17 cellular contexts compared by ENCODE assay signal in the genomic region with DNA sequence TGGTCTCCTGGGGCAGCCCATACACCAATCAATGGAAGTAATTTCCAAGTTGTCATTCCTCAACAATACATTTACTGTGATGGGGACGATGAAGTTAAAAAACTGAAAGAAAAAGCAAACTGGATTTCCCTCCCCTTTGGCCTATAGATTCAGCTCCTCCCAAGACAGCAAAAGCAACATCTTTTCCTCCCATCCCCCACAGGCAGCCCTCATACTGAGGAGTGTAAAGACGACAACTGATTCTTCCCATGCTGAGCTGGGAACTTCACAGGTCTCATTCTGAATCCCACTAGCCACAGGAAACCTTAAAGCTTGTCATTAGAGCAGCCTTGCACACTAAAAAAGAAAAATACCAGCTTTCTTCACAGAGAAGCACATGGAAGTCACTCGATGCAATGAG. TPM values are rescaled to one million over a fixed set of nuclear protein-coding genes. Genes with fewer than 3 reads are reported as not detected.
A peak's percentile ranks its signal among the peaks of the same experiment; 100 is the strongest.
DNase-seq lines count a peak whose midpoint lies in the region; ATAC-seq and TF ChIP-seq lines count a peak whose summit lies in the region.
"Had no signal": no experiment of that assay in that cellular context is flagged by ENCODE, and none has a peak within 500 bp of the region (broad histone marks: within the 10 kb centered on the region; RNA-seq: fewer than 3 reads in every experiment).

No MANE protein-coding gene starts in this region.

- no peak overlapping the region for H2AFZ ChIP-seq in PC-3 (ENCODE audit: low read length)

- no peaks in the 10 kb centered on the region for H3K27me3 ChIP-seq in PC-3 (ENCODE audit: low read length)
- H3K27me3 ChIP-seq: cardiac muscle cell, dorsolateral prefrontal cortex, gastrocnemius medialis, Peyer's patch, SJSA1, testis had no signal

- H4K20me1 ChIP-seq in PC-3 (ENCODE audit: low read length) = no peaks in the 10 kb centered on the region

- no peak overlapping the region for H3K4me3 Mint-ChIP-seq in stimulated activated naive CD8-positive, alpha-beta T cell treated with anti-CD3 and anti-CD28 coated beads, Interleukin-15, Interleukin-2, amounts not matched to agents 100 ng/mL and 50 ng/mL, for 24 hours
- H3K4me3 Mint-ChIP-seq in immature natural killer cell = no peak overlapping the region

- H3K9me3 Mint-ChIP-seq in stimulated activated naive CD8-positive, alpha-beta T cell treated with anti-CD3 and anti-CD28 coated beads, Interleukin-15, Interleukin-2, amounts not matched to agents 100 ng/mL and 50 ng/mL, for 24 hours = no peaks in the 10 kb centered on the region
- no peaks in the 10 kb centered on the region for H3K9me3 Mint-ChIP-seq in immature natural killer cell

- H3F3A ChIP-seq in PC-3 (ENCODE audit: low read length, unreplicated experiment) = no peaks in the 10 kb centered on the region

- ATAC-seq in stimulated activated naive CD8-positive, alpha-beta T cell treated with anti-CD3 and anti-CD28 coated beads, Interleukin-15, Interleukin-2, amounts not matched to agents 100 U/mL and 50 U/mL, for 24 hours = no peak
- ATAC-seq in PC-3 = no peak
- no peak for ATAC-seq in left lobe of liver
- ATAC-seq in left ventricle myocardium superior = no peak
- ATAC-seq: gastrocnemius medialis had no signal

- H3K36me3 Mint-ChIP-seq in stimulated activated naive CD8-positive, alpha-beta T cell treated with anti-CD3 and anti-CD28 coated beads, Interleukin-15, Interleukin-2, amounts not matched to agents 100 ng/mL and 50 ng/mL, for 24 hours (ENCODE audit: low read depth) = no peaks in the 10 kb centered on the region
- peaks cover 0 to 12% (median 3%) of the 10 kb centered on the region in 3 donors for H3K36me3 Mint-ChIP-seq in immature natural killer cell

- no TSS peak for BruUV-seq in PC-3 (replicated peaks; lab: Mats Ljungman, UMichigan)

- H3K4me3 ChIP-seq in PC-3 (ENCODE audit: low read length) = no peak overlapping the region
- H3K4me3 ChIP-seq: cardiac muscle cell, dorsolateral prefrontal cortex, Peyer's patch, SJSA1, testis had no signal

- no peaks in the 10 kb centered on the region for H3K27me3 Mint-ChIP-seq in stimulated activated naive CD8-positive, alpha-beta T cell treated with anti-CD3 and anti-CD28 coated beads, Interleukin-15, Interleukin-2, amounts not matched to agents 100 ng/mL and 50 ng/mL, for 24 hours
- H3K27me3 Mint-ChIP-seq in immature natural killer cell (ENCODE audit: low read depth in 3 of 3) = no peaks in the 10 kb centered on the region

- no peak for DNase-seq in stimulated activated naive CD8-positive, alpha-beta T cell treated with anti-CD3 and anti-CD28 coated beads, Interleukin-15, Interleukin-2, amounts not matched to agents 100 U/mL and 50 U/mL, for 24 hours
- no peak for DNase-seq in PC-3
- DNase-seq in immature natural killer cell = no peak
- DNase-seq in left lobe of liver (ENCODE audit: low spot score) = no peak
- DNase-seq in left ventricle myocardium superior = no peak
- DNase-seq in NK-92 treated with Interleukin-12 subunit alpha and Interleukin-12 subunit beta, amount 100 ng/mL, for 24 hours (lab: John Stamatoyannopoulos, UW) = no peak
- DNase-seq: activated T-cell treated with anti-CD3 and anti-CD28 coated beads for 4 hours; dorsolateral prefrontal cortex; gastrocnemius medialis; NCI-H1694 treated with DMSO at 0.1 percent for 48 hours; NCI-H774; Peyer's patch; stimulated activated CD8-positive, alpha-beta memory T cell treated with anti-CD3 and anti-CD28 coated beads, Interleukin-4, amount 100 ng/mL, for 48 hours; testis had no signal

- H3K4me1 ChIP-seq in PC-3 (ENCODE audit: insufficient read depth, low read length) = peaks cover 30% of the 10 kb centered on the region

- no peak for TF ChIP-seq CTCF in PC-3 (conservative IDR thresholded peaks at IDR 0.05; ENCODE audit: low read depth, low read length)

- CTCF ChIA-PET in PC-3 (lab: Charles Lee) = no interaction called here

- no peaks in the 10 kb centered on the region for H3K36me3 ChIP-seq in PC-3 (ENCODE audit: low read depth, low read length)
- H3K36me3 ChIP-seq: cardiac muscle cell, gastrocnemius medialis, Peyer's patch, SJSA1 had no signal

- POLR2A ChIA-PET in PC-3 (lab: Charles Lee; ENCODE audit: unreplicated experiment) = no interaction called here

- H3K9me2 ChIP-seq in PC-3 (replicated peaks; ENCODE audit: low read length) = no peaks in the 10 kb centered on the region

- peak overlapping the region; percentile 56 for H3K4me2 ChIP-seq in PC-3 (ENCODE audit: low read length)

- H3K9me3 ChIP-seq in PC-3 (ENCODE audit: low read length) = no peaks in the 10 kb centered on the region
- H3K9me3 ChIP-seq: gastrocnemius medialis, Peyer's patch, SJSA1, testis had no signal

- intact Hi-C loops in PC-3 (cut with micrococcal nuclease) (no loop called here), left ventricle myocardium superior (cut with micrococcal nuclease) (no loop called here)

- H3K27ac ChIP-seq in PC-3 (ENCODE audit: low read length) = peak overlapping the region; percentile 42
- H3K27ac ChIP-seq: cardiac muscle cell, Peyer's patch, SJSA1, testis had no signal

- H3K9ac ChIP-seq in PC-3 (ENCODE audit: low read length) = no peak overlapping the region

- peaks cover 44% of the 10 kb centered on the region for H3K4me1 Mint-ChIP-seq in stimulated activated naive CD8-positive, alpha-beta T cell treated with anti-CD3 and anti-CD28 coated beads, Interleukin-15, Interleukin-2, amounts not matched to agents 100 ng/mL and 50 ng/mL, for 24 hours (ENCODE audit: low read depth)
- H3K4me1 Mint-ChIP-seq in immature natural killer cell = peaks cover 31 to 37% of the 10 kb centered on the region in 2 donors

- peak overlapping the region; percentile 73 for H3K27ac Mint-ChIP-seq in stimulated activated naive CD8-positive, alpha-beta T cell treated with anti-CD3 and anti-CD28 coated beads, Interleukin-15, Interleukin-2, amounts not matched to agents 100 ng/mL and 50 ng/mL, for 24 hours
- peak overlapping the region in 4 of 6 donors; percentile 3 to 57 (median 39) for H3K27ac Mint-ChIP-seq in immature natural killer cell

- H3K79me2 ChIP-seq in PC-3 (ENCODE audit: low read length) = no peaks in the 10 kb centered on the region

RNA-seq across cellular contexts. Expression of a gene that starts 48.5 kb away (rescaled TPM):
- total RNA-seq in PC-3 (2014; rRNA removed) (5.6 and 8.1 TPM in 2 replicates), left lobe of liver (19.2 TPM), left ventricle myocardium superior (20.8 TPM)
- 1 to 10 TPM; 4.7 to 8.6 (median 7.1) TPM for polyA plus RNA-seq in immature natural killer cell
